In the genomic region with DNA sequence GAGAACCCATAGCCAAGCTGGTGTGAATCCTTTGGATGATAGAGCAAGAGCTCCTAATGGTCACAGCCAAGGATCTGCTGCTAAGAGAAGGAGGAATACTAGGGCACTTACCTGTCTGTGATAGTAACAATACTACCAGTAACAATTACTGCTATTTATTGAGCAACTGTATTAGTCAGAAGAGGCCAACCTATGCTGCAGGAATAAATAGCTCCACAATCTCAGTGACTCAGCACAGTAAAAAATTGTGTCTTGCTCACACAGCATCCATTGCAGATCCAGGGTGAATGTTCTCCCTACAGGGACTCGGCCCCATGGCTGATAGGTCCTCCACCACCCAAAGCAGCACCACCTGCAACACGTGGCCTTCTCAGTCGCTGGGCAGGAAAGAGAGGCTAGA, we compare ENCODE assay signal across 27 cellular contexts.
"Had no signal": no experiment of that assay in that cellular context is flagged by ENCODE, and none has a peak within 500 bp of the region (broad histone marks: within the 10 kb centered on the region; RNA-seq: fewer than 3 reads in every experiment).

No MANE protein-coding gene starts in this region.

- H2AFZ ChIP-seq: parathyroid adenoma had no signal

- H3K79me2 ChIP-seq: parathyroid adenoma had no signal

- ATAC-seq: activated naive CD4-positive, alpha-beta T cell treated with anti-CD3 and anti-CD28 coated beads, Interleukin-2, amount 50 U/mL, for 72 hours; activated T-helper 17 cell treated with anti-CD3 and anti-CD28 coated beads, Interleukin-2, amount 50 U/mL, for 72 hours; left ventricle myocardium superior; psoas muscle; WTC11 had no signal

- H3K27me3 ChIP-seq: cardiac muscle cell, dorsolateral prefrontal cortex, testis, transverse colon had no signal

- H3K4me3 ChIP-seq: cardiac muscle cell, coronary artery, dorsolateral prefrontal cortex, psoas muscle, testis, transverse colon had no signal

- DNase-seq: activated CD4-positive, alpha-beta memory T cell treated with anti-CD3 and anti-CD28 coated beads, Interleukin-2, amount 10 ng/mL, durations not matched to agents 7 days and 5 days; activated CD4-positive, alpha-beta T cell treated with anti-CD3 and anti-CD28 coated beads for 1 hour; activated CD4-positive, alpha-beta T cell treated with anti-CD3 and anti-CD28 coated beads, Interleukin-2, amount 10 ng/mL, durations not matched to agents 7 days and 5 days; activated CD8-positive, alpha-beta memory T cell treated with anti-CD3 and anti-CD28 coated beads, Interleukin-2, amount 50 U/mL, for 48 hours; activated T-cell treated with anti-CD3 and anti-CD28 coated beads, Interleukin-2, amount 50 U/mL, for 4 hours; anterior cingulate cortex; dorsolateral prefrontal cortex; effector memory CD4-positive, alpha-beta T cell; erythroblast; left ventricle myocardium superior; naive B cell; occipital lobe; psoas muscle; stimulated activated CD4-positive, alpha-beta T cell treated with anti-CD3 and anti-CD28 coated beads, Interleukin-15, amount 100 ng/mL, for 24 hours; stimulated activated CD4-positive, alpha-beta T cell treated with anti-CD3 and anti-CD28 coated beads, Interleukin-2, amount 100 ng/mL, for 24 hours; stimulated activated naive CD4-positive, alpha-beta T cell; T-helper 2 cell; testis; transverse colon had no signal

- H3K36me3 ChIP-seq: cardiac muscle cell, transverse colon had no signal

- H3K4me1 ChIP-seq: psoas muscle, transverse colon had no signal

- H3K9ac ChIP-seq: parathyroid adenoma had no signal

- H3K9me3 ChIP-seq: psoas muscle, testis, transverse colon had no signal

- FAIRE-seq: frontal cortex, islet of Langerhans had no signal

- H3K27ac ChIP-seq: cardiac muscle cell, coronary artery, dorsolateral prefrontal cortex, parathyroid adenoma, psoas muscle, testis, transverse colon had no signal
